Comparison of ENCODE assay signal across 1 cellular context in the genomic region with DNA sequence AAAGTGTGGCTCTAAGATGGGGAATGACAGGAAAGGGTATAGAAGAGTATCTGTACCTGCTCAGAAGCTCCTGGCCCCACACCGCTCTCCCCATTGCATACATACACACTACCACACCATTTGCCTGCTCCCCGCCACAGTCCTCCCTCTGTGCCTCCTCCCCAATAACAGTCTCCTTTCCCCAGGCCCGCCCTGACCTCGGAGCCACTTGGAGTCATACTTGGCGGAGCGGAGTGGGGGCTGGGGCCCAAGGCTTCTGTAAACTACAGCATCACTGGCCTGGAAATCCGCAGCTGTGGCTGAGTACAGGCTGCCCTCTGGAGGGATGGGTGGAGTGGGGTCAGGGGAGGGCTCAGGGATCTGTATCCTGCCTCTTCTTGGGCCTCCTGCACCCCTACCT.
TF ChIP-seq lines count a peak whose summit lies in the region.

No MANE protein-coding gene starts in this region.

TF ChIP-seq in K562, 482 proteins besides CTCF, POLR2A, EP300 and RAD21:
- TF ChIP-seq, protein P1, sequence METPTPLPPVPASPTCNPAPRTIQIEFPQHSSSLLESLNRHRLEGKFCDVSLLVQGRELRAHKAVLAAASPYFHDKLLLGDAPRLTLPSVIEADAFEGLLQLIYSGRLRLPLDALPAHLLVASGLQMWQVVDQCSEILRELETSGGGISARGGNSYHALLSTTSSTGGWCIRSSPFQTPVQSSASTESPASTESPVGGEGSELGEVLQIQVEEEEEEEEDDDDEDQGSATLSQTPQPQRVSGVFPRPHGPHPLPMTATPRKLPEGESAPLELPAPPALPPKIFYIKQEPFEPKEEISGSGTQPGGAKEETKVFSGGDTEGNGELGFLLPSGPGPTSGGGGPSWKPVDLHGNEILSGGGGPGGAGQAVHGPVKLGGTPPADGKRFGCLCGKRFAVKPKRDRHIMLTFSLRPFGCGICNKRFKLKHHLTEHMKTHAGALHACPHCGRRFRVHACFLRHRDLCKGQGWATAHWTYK (CRISPR knock-in tag; IDR thresholded peaks at IDR 0.05): no peak
- peak; percentile 86 for TF ChIP-seq ZNF263 (CRISPR knock-in tag; IDR thresholded peaks at IDR 0.05; ENCODE audit: borderline replicate concordance)
- TF ChIP-seq ZBTB33 (CRISPR knock-in tag; IDR thresholded peaks at IDR 0.05): peak; percentile 57; the same call in 1 of the 2 replicates
- no peak for TF ChIP-seq U2AF2 (optimal IDR thresholded peaks at IDR 0.05; ENCODE audit: low read depth, low read length)
